8 cellular contexts compared by ENCODE assay signal in genomic region chr20:57582432-57583288, GRCh38. TPM values are rescaled to one million over a fixed set of nuclear protein-coding genes. Genes with fewer than 3 reads are reported as not detected.
A peak's percentile ranks its signal among the peaks of the same experiment; 100 is the strongest.
DNase-seq lines count a peak whose midpoint lies in the region; ATAC-seq and TF ChIP-seq lines count a peak whose summit lies in the region.

No MANE protein-coding gene starts in this region.

- H4K20me1 ChIP-seq in BLaER1 treated with 17β-estradiol and CSF1 and Interleukin-3, amounts not matched to agents 10 nM and 100 nM, result no peaks in the 10 kb centered on the region
- H4K20me1 ChIP-seq in mammary epithelial cell (ENCODE audit: insufficient read depth, low read length), result no peaks in the 10 kb centered on the region

- CTCF ChIA-PET in mammary epithelial cell (lab: Charles Lee; ENCODE audit: low non-redundant PET), result no interaction called here

- DNase-seq in NCI-H146 treated with DMSO at 0.1 percent for 48 hours (lab: John Stamatoyannopoulos, UW; ENCODE audit: unreplicated experiment), result peak; percentile 8
- no peak for DNase-seq in neuronal stem cell (ENCODE audit: low spot score)
- DNase-seq in activated CD4-positive, alpha-beta T cell treated with anti-CD3 and anti-CD28 coated beads, Interleukin-2, amount 50 U/mL, for 1 hour, result no peak
- no peak for DNase-seq in mammary epithelial cell
- no peak for DNase-seq in GM03348 (ENCODE audit: low spot score)

- no peak for ATAC-seq in GM21367 (IDR thresholded peaks at IDR 0.05; ENCODE audit: unreplicated experiment)

- peaks cover 2 to 14% (median 5%) of the 10 kb centered on the region in 11 experiments; a peak in 18 of 22 replicates for H3K9me3 ChIP-seq in BLaER1 treated with 17β-estradiol and CSF1 and Interleukin-3, amounts not matched to agents 10 nM and 100 nM (replicated peaks in 1 of 11)
- H3K9me3 ChIP-seq in endocrine pancreas (ENCODE audit: control insufficient read depth, low read length) (no peaks in the 10 kb centered on the region), neuronal stem cell (replicated peaks in 1 of 2; ENCODE audit: control insufficient read depth in 2 of 2, insufficient read depth in 1 of 2, low read depth in 1 of 2, low read length in 2 of 2) (peaks cover 0 to 5% of the 10 kb centered on the region in 2 donors), mammary epithelial cell (replicated peaks; ENCODE audit: insufficient read depth, low read length) (peaks cover under 1% of the 10 kb centered on the region)

- H3K9ac ChIP-seq in BLaER1 treated with 17β-estradiol and CSF1 and Interleukin-3, amounts not matched to agents 10 nM and 100 nM, result no peak overlapping the region; a peak in 1 of 22 replicates
- H3K9ac ChIP-seq in endocrine pancreas (ENCODE audit: control insufficient read depth, insufficient read depth, low read length), result no peak overlapping the region
- H3K9ac ChIP-seq in neuronal stem cell (ENCODE audit: low read depth, low read length, poor library complexity), result no peak overlapping the region
- H3K9ac ChIP-seq in mammary epithelial cell (ENCODE audit: insufficient read depth, low read length), result no peak overlapping the region

- H2BK120ac ChIP-seq in neuronal stem cell (ENCODE audit: low read depth, low read length), result no peak overlapping the region

- no peak overlapping the region for H2BK15ac ChIP-seq in neuronal stem cell (ENCODE audit: low read length)

- H3K27ac ChIP-seq in BLaER1 treated with 17β-estradiol and CSF1 and Interleukin-3, amounts not matched to agents 10 nM and 100 nM, result peak overlapping the region in 6 of 11 experiments; percentile 2 to 57 (median 42); a peak in 6 of 22 replicates
- H3K27ac ChIP-seq in neuronal stem cell (replicated peaks; ENCODE audit: low read length) (no peak overlapping the region), mammary epithelial cell (ENCODE audit: insufficient read depth, low read depth, low read length) (no peak overlapping the region)

- H2BK5ac ChIP-seq in neuronal stem cell (ENCODE audit: low read length), result no peak overlapping the region

- BruUV-seq in mammary epithelial cell (replicated peaks; lab: Mats Ljungman, UMichigan), result no TSS peak

- H3K79me1 ChIP-seq in neuronal stem cell (ENCODE audit: low read depth, low read length), result peaks cover 3% of the 10 kb centered on the region

- in situ Hi-C loops in mammary epithelial cell (cut with MboI; ENCODE audit: low sequenced_read_pairs in 2 of 2), result no loop called here

- no peak overlapping the region for H3K14ac ChIP-seq in neuronal stem cell (ENCODE audit: low read length)

- dilution Hi-C loops in mammary epithelial cell (cut with HindIII; ENCODE audit: low sequenced_read_pairs), result no loop called here

- no peak overlapping the region for H3K4me3 ChIP-seq in BLaER1 treated with 17β-estradiol and CSF1 and Interleukin-3, amounts not matched to agents 10 nM and 100 nM
- H3K4me3 ChIP-seq in endocrine pancreas (ENCODE audit: control insufficient read depth, insufficient read depth, low read length) (peak overlapping the region; percentile 14), neuronal stem cell (ENCODE audit: low read length in 2 of 2) (no peak overlapping the region), mammary epithelial cell (replicated peaks in 1 of 3; ENCODE audit: insufficient read depth in 1 of 3, low read depth in 2 of 3, low read length in 3 of 3) (no peak overlapping the region)

- H3K27me3 ChIP-seq in BLaER1 treated with 17β-estradiol and CSF1 and Interleukin-3, amounts not matched to agents 10 nM and 100 nM, result peaks cover 19 to 44% (median 34%) of the 10 kb centered on the region in 11 experiments; a peak in 21 of 22 replicates
- no peaks in the 10 kb centered on the region for H3K27me3 ChIP-seq in endocrine pancreas (ENCODE audit: control insufficient read depth, insufficient read depth, low read length)
- H3K27me3 ChIP-seq in neuronal stem cell (ENCODE audit: control insufficient read depth in 3 of 3, insufficient read depth in 3 of 3, low read depth in 1 of 3, low read length in 3 of 3), result peaks cover 0 to 46% (median 0%) of the 10 kb centered on the region in 3 experiments
- peaks cover 14% of the 10 kb centered on the region for H3K27me3 ChIP-seq in mammary epithelial cell (ENCODE audit: insufficient read depth, low read length)

- H2BK12ac ChIP-seq in neuronal stem cell (ENCODE audit: low read length), result no peak overlapping the region

- no peaks in the 10 kb centered on the region for H3K79me2 ChIP-seq in mammary epithelial cell (ENCODE audit: insufficient read depth, low read length)

- intact Hi-C loops in mammary epithelial cell (cut with micrococcal nuclease), result no loop called here

- no peak overlapping the region for H4K8ac ChIP-seq in neuronal stem cell (ENCODE audit: low read depth, low read length)

- peak overlapping the region; percentile 51 for H2AFZ ChIP-seq in neuronal stem cell (ENCODE audit: low read length)
- H2AFZ ChIP-seq in mammary epithelial cell (ENCODE audit: low read depth, low read length), result no peak overlapping the region

- TF ChIP-seq CTCF in mammary epithelial cell (conservative IDR thresholded peaks at IDR 0.05 in 1 of 2, IDR thresholded peaks at IDR 0.05 in 1 of 2; ENCODE audit: extremely low read depth in 1 of 2, insufficient read depth in 1 of 2, low read depth in 1 of 2, low read length in 2 of 2), result no peak

- no peak overlapping the region for H3K23ac ChIP-seq in neuronal stem cell (ENCODE audit: low read depth, low read length, poor library complexity)

- H3K4me2 ChIP-seq in BLaER1 treated with 17β-estradiol and CSF1 and Interleukin-3, amounts not matched to agents 10 nM and 100 nM, result peak overlapping the region in 7 of 11 experiments; percentile 11 to 89 (median 82); a peak in 10 of 22 replicates
- H3K4me2 ChIP-seq in neuronal stem cell (ENCODE audit: insufficient read depth, low read length, poor library complexity, severe bottlenecking), result no peak overlapping the region
- no peak overlapping the region for H3K4me2 ChIP-seq in mammary epithelial cell (ENCODE audit: insufficient read depth, low read depth, low read length)

- H3K18ac ChIP-seq in neuronal stem cell (ENCODE audit: low read length), result no peak overlapping the region

- H3K4me1 ChIP-seq in BLaER1 treated with 17β-estradiol and CSF1 and Interleukin-3, amounts not matched to agents 10 nM and 100 nM, result peaks cover 0 to 30% (median 23%) of the 10 kb centered on the region in 10 experiments; a peak in 14 of 20 replicates
- H3K4me1 ChIP-seq in endocrine pancreas (ENCODE audit: control insufficient read depth, insufficient read depth, low read length), result no peaks in the 10 kb centered on the region
- peaks cover 3 to 4% of the 10 kb centered on the region in 2 donors for H3K4me1 ChIP-seq in neuronal stem cell (ENCODE audit: control insufficient read depth in 2 of 2, insufficient read depth in 1 of 2, low read depth in 1 of 2, low read length in 2 of 2)
- H3K4me1 ChIP-seq in mammary epithelial cell (ENCODE audit: insufficient read depth, low read length), result no peaks in the 10 kb centered on the region

- no peaks in the 10 kb centered on the region; a peak in 1 of 22 replicates for H3K36me3 ChIP-seq in BLaER1 treated with 17β-estradiol and CSF1 and Interleukin-3, amounts not matched to agents 10 nM and 100 nM
- no peaks in the 10 kb centered on the region for H3K36me3 ChIP-seq in endocrine pancreas (ENCODE audit: control insufficient read depth, insufficient read depth, low read length)
- H3K36me3 ChIP-seq in neuronal stem cell (replicated peaks in 1 of 2; ENCODE audit: control insufficient read depth in 2 of 2, insufficient read depth in 2 of 2, low read length in 2 of 2), result no peaks in the 10 kb centered on the region
- H3K36me3 ChIP-seq in mammary epithelial cell (ENCODE audit: insufficient read depth, low read length), result no peaks in the 10 kb centered on the region

- no CpG with 5 or more reads among the region's 21 CpGs for WGBS in neuronal stem cell (ENCODE audit: extremely low coverage in 2 of 2, insufficient read length in 2 of 2, insufficient replicate concordance in 1 of 2), 2 donors
- WGBS in mammary epithelial cell (ENCODE audit: low coverage, missing lambda C conversion rate), result 60% methylated on average over 19 of the region's 21 CpGs

- H4K91ac ChIP-seq in neuronal stem cell (ENCODE audit: low read depth, low read length, poor library complexity), result no peak overlapping the region

- no peak overlapping the region for H3K4ac ChIP-seq in neuronal stem cell (ENCODE audit: low read length)

- H2AK5ac ChIP-seq in neuronal stem cell (ENCODE audit: low read depth, low read length), result no peak overlapping the region

RNA-seq across cellular contexts. Expression of gene PCK1, which starts 21.8 kb away (rescaled TPM):
- polyA plus RNA-seq in neuronal stem cell (2013, experiment 1 of 2), result not detected
- not detected for polyA plus RNA-seq in neuronal stem cell (2013, experiment 2 of 2)
- not detected for total RNA-seq in mammary epithelial cell
- polyA plus RNA-seq in mammary epithelial cell, result not detected
- not detected for polyA minus RNA-seq in mammary epithelial cell

RNA-seq across cellular contexts. Expression of gene ZBP1, which starts 37.6 kb away (rescaled TPM):
- not detected for polyA plus RNA-seq in neuronal stem cell (2013, experiment 1 of 2)
- polyA plus RNA-seq in neuronal stem cell (2013, experiment 2 of 2), result not detected
- total RNA-seq in mammary epithelial cell, result not detected
- polyA plus RNA-seq in mammary epithelial cell, result not detected
- not detected for polyA minus RNA-seq in mammary epithelial cell

RNA-seq across cellular contexts. Expression of gene CTCFL, which starts 57.7 kb away (rescaled TPM):
- polyA plus RNA-seq in neuronal stem cell (2013, experiment 1 of 2), result 0.14 TPM
- polyA plus RNA-seq in neuronal stem cell (2013, experiment 2 of 2), result 0.19 TPM
- total RNA-seq in mammary epithelial cell, result not detected
- not detected for polyA plus RNA-seq in mammary epithelial cell
- not detected for polyA minus RNA-seq in mammary epithelial cell

Comparison
In these comparisons a context has a peak if more than half of its experiments do, and no peak if none do; other contexts are left out.
1. H3K27ac ChIP-seq: peak in BLaER1 treated with 17β-estradiol and CSF1 and Interleukin-3, amounts not matched to agents 10 nM and 100 nM (6 of 11); none in neuronal stem cell (single experiment) and mammary epithelial cell (single experiment).
2. H3K4me2 ChIP-seq: peak in BLaER1 treated with 17β-estradiol and CSF1 and Interleukin-3, amounts not matched to agents 10 nM and 100 nM (7 of 11); none in neuronal stem cell (single experiment) and mammary epithelial cell (single experiment).